ENCODE assay signal across 16 cellular contexts in the genomic region with DNA sequence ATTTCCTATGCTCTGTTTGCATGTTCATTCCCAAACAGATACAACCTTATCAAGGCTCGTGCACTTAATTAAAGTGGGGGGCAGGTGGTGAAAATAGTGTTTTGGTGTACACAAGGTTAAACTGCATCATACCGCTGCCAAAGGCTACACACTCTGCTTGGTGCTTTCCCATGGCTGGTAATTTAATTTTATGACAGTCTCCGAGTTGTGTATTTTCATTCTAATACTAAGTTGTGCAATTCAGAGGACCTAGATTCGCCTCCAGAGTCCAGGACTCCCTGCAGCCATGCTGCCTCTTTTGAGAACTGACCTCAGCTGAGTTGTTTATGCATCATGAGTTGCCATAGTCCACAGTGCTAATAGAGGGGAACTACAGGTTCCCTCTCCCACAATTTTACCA. TPM values are rescaled to one million over a fixed set of nuclear protein-coding genes. Genes with fewer than 3 reads are reported as not detected.
"Had no signal": no experiment of that assay in that cellular context is flagged by ENCODE, and none has a peak within 500 bp of the region (broad histone marks: within the 10 kb centered on the region; RNA-seq: fewer than 3 reads in every experiment).

No MANE protein-coding gene starts in this region.

RNA-seq across cellular contexts. Expression of a gene that starts 7.0 kb away (rescaled TPM):
- total RNA-seq: activated B cell treated with CpG ODN at 0.5 μM for 24 hours; activated CD4-positive, alpha-beta memory T cell treated with anti-CD3 and anti-CD28 coated beads for 36 hours; activated CD4-positive, alpha-beta T cell treated with anti-CD3 and anti-CD28 coated beads, Interleukin-2, amount 10 ng/mL, durations not matched to agents 24 days and 14 days; activated CD8-positive, alpha-beta memory T cell treated with anti-CD3 and anti-CD28 coated beads for 36 hours; activated CD8-positive, alpha-beta T cell treated with anti-CD3 and anti-CD28 coated beads for 36 hours; activated naive CD4-positive, alpha-beta T cell treated with anti-CD3 and anti-CD28 coated beads for 36 hours; activated naive CD4-positive, alpha-beta T cell treated with anti-CD3 and anti-CD28 coated beads, Interleukin-2, amount 50 U/mL, for 72 hours; activated naive CD8-positive, alpha-beta T cell treated with anti-CD3 and anti-CD28 coated beads for 36 hours; activated T-cell treated with anti-CD3 and anti-CD28 coated beads, Interleukin-2, amount 50 U/mL, for 4 hours; activated T-cell treated with anti-CD3 and anti-CD28 coated beads, Interleukin-2, amount 50 U/mL, for 72 hours; activated T-helper 1 cell treated with anti-CD3 and anti-CD28 coated beads, Interleukin-12 subunit alpha, Interleukin-12 subunit beta, Interleukin-2, Interleukin-4 antibody, amounts not matched to agents 30 ng/mL and 10 ng/mL and 1 ng/mL, durations not matched to agents 14 hours and 24 hours and 36 hours; activated T-helper 17 cell treated with anti-CD3 and anti-CD28 coated beads, Interleukin-2, amount 50 U/mL, for 72 hours; adrenal gland; aorta; cardiac septum; cerebellum had no signal
- polyA plus RNA-seq: adrenal gland, aorta had no signal
